ENCODE assay signal across 12 cellular contexts in genomic region chr13:52840066-52840465, GRCh38. TPM values are rescaled to one million over a fixed set of nuclear protein-coding genes. Genes with fewer than 3 reads are reported as not detected.
"Had no signal": no experiment of that assay in that cellular context is flagged by ENCODE, and none has a peak within 500 bp of the region (broad histone marks: within the 10 kb centered on the region; RNA-seq: fewer than 3 reads in every experiment).

No MANE protein-coding gene starts in this region.

- ATAC-seq: GM23338, HCT116 had no signal

- H3K9me3 ChIP-seq: HAP-1 had no signal

- H3K9ac ChIP-seq: GM23248 had no signal

- FAIRE-seq: H1, H54 had no signal

- H3K4me1 ChIP-seq: HAP-1 had no signal

- H3K27ac ChIP-seq: GM23248 had no signal

- H3K36me3 ChIP-seq: HAP-1 had no signal

- H3K4me3 ChIP-seq: GM23248, GM23338, HAP-1 had no signal

- DNase-seq: GM23248, GOT3, H7, H9, HCEC 1CT, HFFc6 had no signal

RNA-seq across cellular contexts. Expression of gene PCDH8, which starts 8.4 kb away (rescaled TPM):
- total RNA-seq: GM23248, H4, HFFc6 had no signal
- polyA plus RNA-seq: GM23248 had no signal
